13 cellular contexts compared by ENCODE assay signal in genomic region chr17:4054446-4054845, GRCh38.
"Had no signal": no experiment of that assay in that cellular context is flagged by ENCODE, and none has a peak within 500 bp of the region (broad histone marks: within the 10 kb centered on the region; RNA-seq: fewer than 3 reads in every experiment).

No MANE protein-coding gene starts in this region.

- H3K27me3 ChIP-seq: ovary, transverse colon, vagina had no signal

- H3K27ac Mint-ChIP-seq: activated CD4-positive, alpha-beta T cell treated with anti-CD3 and anti-CD28 coated beads, Interleukin-2, amount 10 ng/mL, durations not matched to agents 24 days and 14 days had no signal

- H3K4me3 ChIP-seq: lung, ovary, SK-N-MC, transverse colon, vagina had no signal

- H3K27ac ChIP-seq: ovary, SK-N-MC, transverse colon, vagina had no signal

- H3K9me3 ChIP-seq: ovary, transverse colon, vagina had no signal

- H3K4me1 ChIP-seq: transverse colon, vagina had no signal

- H3K36me3 ChIP-seq: ovary had no signal

- ATAC-seq: esophagus mucosa, sciatic nerve had no signal

- H3K27me3 Mint-ChIP-seq: activated CD4-positive, alpha-beta T cell treated with anti-CD3 and anti-CD28 coated beads, Interleukin-2, amount 10 ng/mL, durations not matched to agents 24 days and 14 days had no signal

- H3K9me3 Mint-ChIP-seq: activated CD4-positive, alpha-beta T cell treated with anti-CD3 and anti-CD28 coated beads, Interleukin-2, amount 10 ng/mL, durations not matched to agents 24 days and 14 days had no signal

- DNase-seq: activated CD4-positive, alpha-beta T cell treated with anti-CD3 and anti-CD28 coated beads, Interleukin-2, amount 10 ng/mL, durations not matched to agents 24 days and 14 days; activated naive CD4-positive, alpha-beta T cell; amniotic stem cell; midbrain; ovary; substantia nigra; T-helper 1 cell; transverse colon had no signal

- H3K4me3 Mint-ChIP-seq: activated CD4-positive, alpha-beta T cell treated with anti-CD3 and anti-CD28 coated beads, Interleukin-2, amount 10 ng/mL, durations not matched to agents 24 days and 14 days had no signal
